Comparison of ENCODE assay signal across 7 cellular contexts in genomic region chr2:7567116-7567515, GRCh38.
DNase-seq lines count a peak whose midpoint lies in the region; ATAC-seq and TF ChIP-seq lines count a peak whose summit lies in the region.
"Not testable (repeated sequence)": the region's sequence is repeated elsewhere in the genome, so short reads cannot be mapped to it uniquely, and the experiment has no call there.

No MANE protein-coding gene starts in this region.

- H3F3A ChIP-seq in DOHH2 (ENCODE audit: control insufficient read depth, insufficient read depth), result not testable (repeated sequence)

- CTCF ChIA-PET in activated CD4-positive, alpha-beta T cell treated with anti-CD3 and anti-CD28 coated beads for 36 hours (lab: Charles Lee), result interaction anchor here (1.0 to 1.6 kb wide), 7 partner anchors 12 to 977 kb away, joined by 3 to 11 read pairs (median 5); no protein-coding TSS in a partner anchor
- CTCF ChIA-PET in activated CD8-positive, alpha-beta T cell treated with anti-CD3 and anti-CD28 coated beads, Interleukin-2, amount 10 ng/mL, durations not matched to agents 7 days and 5 days (lab: Charles Lee), result interaction anchor here (0.6 to 2.4 kb wide), 34 partner anchors 9 to 1114 kb away, joined by 3 to 38 read pairs (median 4); partner anchors contain the start of gene ID2

- not testable (repeated sequence) for H3K9me3 Mint-ChIP-seq in CD4-positive, CD25-positive, alpha-beta regulatory T cell
- peaks cover 11% of the 10 kb centered on the region for H3K9me3 Mint-ChIP-seq in activated CD4-positive, alpha-beta T cell treated with anti-CD3 and anti-CD28 coated beads for 36 hours (ENCODE audit: low read depth)
- peaks cover 23% of the 10 kb centered on the region for H3K9me3 Mint-ChIP-seq in activated CD8-positive, alpha-beta T cell treated with anti-CD3 and anti-CD28 coated beads, Interleukin-2, amount 10 ng/mL, durations not matched to agents 7 days and 5 days (ENCODE audit: insufficient read depth)
- H3K9me3 Mint-ChIP-seq in activated T-helper 2 cell treated with anti-CD3 and anti-CD28 coated beads, Interferon-gamma antibody, Interleukin-2, Interleukin-4, amounts not matched to agents 10 μg/mL and 5 μg/mL and 100 μg/mL, durations not matched to agents 14 hours and 24 hours and 36 hours, result peaks cover 45% of the 10 kb centered on the region
- peaks cover 34% of the 10 kb centered on the region for H3K9me3 Mint-ChIP-seq in activated naive CD8-positive, alpha-beta T cell treated with anti-CD3 and anti-CD28 coated beads for 36 hours
- peaks cover 0 to 16% (median 5%) of the 10 kb centered on the region in 9 donors for H3K9me3 Mint-ChIP-seq in naive thymus-derived CD8-positive, alpha-beta T cell

- H3K9me2 ChIP-seq in DOHH2 (replicated peaks; ENCODE audit: control insufficient read depth, low read length), result not testable (repeated sequence)

- H3K79me2 ChIP-seq in DOHH2 (ENCODE audit: control insufficient read depth, low read length), result not testable (repeated sequence)

- not testable (repeated sequence) for H3K4me1 ChIP-seq in CD4-positive, CD25-positive, alpha-beta regulatory T cell (ENCODE audit: control insufficient read depth, insufficient read depth, low read length, poor library complexity, severe bottlenecking)
- H3K4me1 ChIP-seq in DOHH2 (ENCODE audit: control insufficient read depth, low read length), result peaks cover 56% of the 10 kb centered on the region

- H3K27ac ChIP-seq in CD4-positive, CD25-positive, alpha-beta regulatory T cell (ENCODE audit: insufficient read depth, low read length, poor library complexity, severe bottlenecking), result not testable (repeated sequence)
- H3K27ac ChIP-seq in DOHH2 (ENCODE audit: low read depth, low read length), result peak overlapping the region; percentile 93

- DNase-seq in CD4-positive, CD25-positive, alpha-beta regulatory T cell; activated CD4-positive, alpha-beta T cell treated with anti-CD3 and anti-CD28 coated beads for 36 hours; activated CD8-positive, alpha-beta T cell treated with anti-CD3 and anti-CD28 coated beads, Interleukin-2, amount 10 ng/mL, durations not matched to agents 7 days and 5 days; activated T-helper 2 cell treated with anti-CD3 and anti-CD28 coated beads, Interferon-gamma antibody, Interleukin-2, Interleukin-4, amounts not matched to agents 10 μg/mL and 5 μg/mL and 100 μg/mL, durations not matched to agents 14 hours and 24 hours and 36 hours (ENCODE audit: low spot score); activated naive CD8-positive, alpha-beta T cell treated with anti-CD3 and anti-CD28 coated beads for 36 hours; naive thymus-derived CD8-positive, alpha-beta T cell: not testable (repeated sequence)

- not testable (repeated sequence) for H3K36me3 Mint-ChIP-seq in CD4-positive, CD25-positive, alpha-beta regulatory T cell
- peaks cover 38% of the 10 kb centered on the region for H3K36me3 Mint-ChIP-seq in activated CD4-positive, alpha-beta T cell treated with anti-CD3 and anti-CD28 coated beads for 36 hours (ENCODE audit: low read depth)
- H3K36me3 Mint-ChIP-seq in activated CD8-positive, alpha-beta T cell treated with anti-CD3 and anti-CD28 coated beads, Interleukin-2, amount 10 ng/mL, durations not matched to agents 7 days and 5 days (ENCODE audit: low read depth), result peaks cover 61% of the 10 kb centered on the region
- H3K36me3 Mint-ChIP-seq in activated T-helper 2 cell treated with anti-CD3 and anti-CD28 coated beads, Interferon-gamma antibody, Interleukin-2, Interleukin-4, amounts not matched to agents 10 μg/mL and 5 μg/mL and 100 μg/mL, durations not matched to agents 14 hours and 24 hours and 36 hours (ENCODE audit: low read depth), result peaks cover 66% of the 10 kb centered on the region
- peaks cover 62% of the 10 kb centered on the region for H3K36me3 Mint-ChIP-seq in activated naive CD8-positive, alpha-beta T cell treated with anti-CD3 and anti-CD28 coated beads for 36 hours
- H3K36me3 Mint-ChIP-seq in naive thymus-derived CD8-positive, alpha-beta T cell, result peaks cover 0 to 10% (median 0%) of the 10 kb centered on the region in 3 donors

- ATAC-seq in CD4-positive, CD25-positive, alpha-beta regulatory T cell (ENCODE audit: low read depth in 2 of 2), result not testable (repeated sequence)
- ATAC-seq in activated CD4-positive, alpha-beta T cell treated with anti-CD3 and anti-CD28 coated beads for 36 hours, result peak; percentile 9
- peak; percentile 16 for ATAC-seq in activated CD8-positive, alpha-beta T cell treated with anti-CD3 and anti-CD28 coated beads, Interleukin-2, amount 10 ng/mL, durations not matched to agents 7 days and 5 days
- ATAC-seq in naive thymus-derived CD8-positive, alpha-beta T cell, result peak; percentile 7 to 29

- not testable (repeated sequence) for H3K9me3 ChIP-seq in CD4-positive, CD25-positive, alpha-beta regulatory T cell (ENCODE audit: control insufficient read depth in 2 of 2, low read length in 2 of 2)
- peaks cover 27% of the 10 kb centered on the region for H3K9me3 ChIP-seq in DOHH2 (ENCODE audit: control insufficient read depth, insufficient read depth, low read length)

- TF ChIP-seq CTCF in DOHH2 (IDR thresholded peaks at IDR 0.05; ENCODE audit: low read depth, low read length, poor library complexity, severe bottlenecking), result not testable (repeated sequence)

- peak overlapping the region in 2 of 4 donors; percentile 23 to 26 for H3K4me3 Mint-ChIP-seq in CD4-positive, CD25-positive, alpha-beta regulatory T cell
- H3K4me3 Mint-ChIP-seq in activated CD4-positive, alpha-beta T cell treated with anti-CD3 and anti-CD28 coated beads for 36 hours, result peak overlapping the region; percentile 9
- H3K4me3 Mint-ChIP-seq in activated CD8-positive, alpha-beta T cell treated with anti-CD3 and anti-CD28 coated beads, Interleukin-2, amount 10 ng/mL, durations not matched to agents 7 days and 5 days, result peak overlapping the region; percentile 60
- peak overlapping the region; percentile 31 for H3K4me3 Mint-ChIP-seq in activated T-helper 2 cell treated with anti-CD3 and anti-CD28 coated beads, Interferon-gamma antibody, Interleukin-2, Interleukin-4, amounts not matched to agents 10 μg/mL and 5 μg/mL and 100 μg/mL, durations not matched to agents 14 hours and 24 hours and 36 hours (ENCODE audit: low read depth)
- H3K4me3 Mint-ChIP-seq in activated naive CD8-positive, alpha-beta T cell treated with anti-CD3 and anti-CD28 coated beads for 36 hours, result not testable (repeated sequence)
- peak overlapping the region; percentile 13 to 75 (median 66) for H3K4me3 Mint-ChIP-seq in naive thymus-derived CD8-positive, alpha-beta T cell

- H3K27ac Mint-ChIP-seq in CD4-positive, CD25-positive, alpha-beta regulatory T cell, result peak overlapping the region in 2 of 3 donors; percentile 21 to 44
- peak overlapping the region; percentile 88 for H3K27ac Mint-ChIP-seq in activated CD4-positive, alpha-beta T cell treated with anti-CD3 and anti-CD28 coated beads for 36 hours
- peak overlapping the region; percentile 95 for H3K27ac Mint-ChIP-seq in activated CD8-positive, alpha-beta T cell treated with anti-CD3 and anti-CD28 coated beads, Interleukin-2, amount 10 ng/mL, durations not matched to agents 7 days and 5 days
- peak overlapping the region; percentile 82 for H3K27ac Mint-ChIP-seq in activated T-helper 2 cell treated with anti-CD3 and anti-CD28 coated beads, Interferon-gamma antibody, Interleukin-2, Interleukin-4, amounts not matched to agents 10 μg/mL and 5 μg/mL and 100 μg/mL, durations not matched to agents 14 hours and 24 hours and 36 hours
- peak overlapping the region; percentile 92 for H3K27ac Mint-ChIP-seq in activated naive CD8-positive, alpha-beta T cell treated with anti-CD3 and anti-CD28 coated beads for 36 hours
- peak overlapping the region; percentile 90 to 99 (median 94) for H3K27ac Mint-ChIP-seq in naive thymus-derived CD8-positive, alpha-beta T cell

- H3K27me3 Mint-ChIP-seq in CD4-positive, CD25-positive, alpha-beta regulatory T cell; activated CD4-positive, alpha-beta T cell treated with anti-CD3 and anti-CD28 coated beads for 36 hours; activated CD8-positive, alpha-beta T cell treated with anti-CD3 and anti-CD28 coated beads, Interleukin-2, amount 10 ng/mL, durations not matched to agents 7 days and 5 days (ENCODE audit: low read depth); activated T-helper 2 cell treated with anti-CD3 and anti-CD28 coated beads, Interferon-gamma antibody, Interleukin-2, Interleukin-4, amounts not matched to agents 10 μg/mL and 5 μg/mL and 100 μg/mL, durations not matched to agents 14 hours and 24 hours and 36 hours (ENCODE audit: low read depth); activated naive CD8-positive, alpha-beta T cell treated with anti-CD3 and anti-CD28 coated beads for 36 hours; naive thymus-derived CD8-positive, alpha-beta T cell: not testable (repeated sequence)

- not testable (repeated sequence) for H3K36me3 ChIP-seq in CD4-positive, CD25-positive, alpha-beta regulatory T cell (ENCODE audit: control insufficient read depth, insufficient read depth, low read length)
- peaks cover 23% of the 10 kb centered on the region for H3K36me3 ChIP-seq in DOHH2 (ENCODE audit: control insufficient read depth, low read length)

- not testable (repeated sequence) for H4K20me1 ChIP-seq in DOHH2 (ENCODE audit: control insufficient read depth, insufficient read depth, low read depth, low read length)

- H3K4me2 ChIP-seq in DOHH2 (ENCODE audit: low read length), result peak overlapping the region; percentile 61

- not testable (repeated sequence) for H3K27me3 ChIP-seq in CD4-positive, CD25-positive, alpha-beta regulatory T cell (ENCODE audit: control insufficient read depth, insufficient read depth, low read length); DOHH2 (ENCODE audit: control insufficient read depth, low read length)

- POLR2A ChIA-PET in activated CD4-positive, alpha-beta T cell treated with anti-CD3 and anti-CD28 coated beads for 36 hours (lab: Charles Lee), result interaction anchor here (0.5 to 1.1 kb wide), 3 partner anchors 43 to 301 kb away, joined by 3 read pairs; no protein-coding TSS in a partner anchor
- POLR2A ChIA-PET in activated CD8-positive, alpha-beta T cell treated with anti-CD3 and anti-CD28 coated beads, Interleukin-2, amount 10 ng/mL, durations not matched to agents 7 days and 5 days (lab: Charles Lee), result interaction anchor here (0.7 to 2.1 kb wide), 16 partner anchors 14 to 1114 kb away, joined by 3 to 24 read pairs (median 4); no protein-coding TSS in a partner anchor
- POLR2A ChIA-PET in naive thymus-derived CD8-positive, alpha-beta T cell (lab: Charles Lee), result interaction anchor here (0.7 to 2.7 kb wide), 30 partner anchors 9 to 1118 kb away, joined by 3 to 42 read pairs (median 6); partner anchors contain the start of gene ID2

- H3K4me1 Mint-ChIP-seq in CD4-positive, CD25-positive, alpha-beta regulatory T cell, result peaks cover 0 to 22% (median under 1%) of the 10 kb centered on the region in 4 donors
- H3K4me1 Mint-ChIP-seq in activated CD4-positive, alpha-beta T cell treated with anti-CD3 and anti-CD28 coated beads for 36 hours, result peaks cover 50% of the 10 kb centered on the region
- peaks cover 58% of the 10 kb centered on the region for H3K4me1 Mint-ChIP-seq in activated CD8-positive, alpha-beta T cell treated with anti-CD3 and anti-CD28 coated beads, Interleukin-2, amount 10 ng/mL, durations not matched to agents 7 days and 5 days (ENCODE audit: low read depth)
- peaks cover 58% of the 10 kb centered on the region for H3K4me1 Mint-ChIP-seq in activated T-helper 2 cell treated with anti-CD3 and anti-CD28 coated beads, Interferon-gamma antibody, Interleukin-2, Interleukin-4, amounts not matched to agents 10 μg/mL and 5 μg/mL and 100 μg/mL, durations not matched to agents 14 hours and 24 hours and 36 hours (ENCODE audit: low read depth)
- peaks cover 61% of the 10 kb centered on the region for H3K4me1 Mint-ChIP-seq in activated naive CD8-positive, alpha-beta T cell treated with anti-CD3 and anti-CD28 coated beads for 36 hours
- H3K4me1 Mint-ChIP-seq in naive thymus-derived CD8-positive, alpha-beta T cell, result peaks cover 31 to 69% (median 59%) of the 10 kb centered on the region in 4 donors

- H3K4me3 ChIP-seq in CD4-positive, CD25-positive, alpha-beta regulatory T cell (ENCODE audit: low read depth, low read length), result peak overlapping the region; percentile 16
- peak overlapping the region; percentile 51 for H3K4me3 ChIP-seq in DOHH2 (ENCODE audit: low read length)

- intact Hi-C loops in activated CD4-positive, alpha-beta T cell treated with anti-CD3 and anti-CD28 coated beads for 36 hours (cut with DNase I, micrococcal nuclease), result loop anchor here (1.0 to 10.0 kb wide), 9 partner anchors 40 to 978 kb away; no protein-coding TSS in a partner anchor
- intact Hi-C loops in activated T-helper 2 cell treated with anti-CD3 and anti-CD28 coated beads, Interferon-gamma antibody, Interleukin-2, Interleukin-4, amounts not matched to agents 10 μg/mL and 5 μg/mL and 100 μg/mL, durations not matched to agents 14 hours and 24 hours and 36 hours (cut with micrococcal nuclease), result loop anchor here (1.0 to 10.0 kb wide), 14 partner anchors 10 to 978 kb away; no protein-coding TSS in a partner anchor

Comparison
In these comparisons a context has a peak if more than half of its experiments do, and no peak if none do; other contexts are left out.
1. H3K27ac Mint-ChIP-seq: peak in every context shown above with its lines; median percentile 95 in activated CD8-positive, alpha-beta T cell treated with anti-CD3 and anti-CD28 coated beads, Interleukin-2, amount 10 ng/mL, durations not matched to agents 7 days and 5 days; 94 in naive thymus-derived CD8-positive, alpha-beta T cell; 92 in activated naive CD8-positive, alpha-beta T cell treated with anti-CD3 and anti-CD28 coated beads for 36 hours; 88 in activated CD4-positive, alpha-beta T cell treated with anti-CD3 and anti-CD28 coated beads for 36 hours; 82 in activated T-helper 2 cell treated with anti-CD3 and anti-CD28 coated beads, Interferon-gamma antibody, Interleukin-2, Interleukin-4, amounts not matched to agents 10 μg/mL and 5 μg/mL and 100 μg/mL, durations not matched to agents 14 hours and 24 hours and 36 hours; 32 in CD4-positive, CD25-positive, alpha-beta regulatory T cell.